ENCODE assay signal across 9 cellular contexts in the genomic region with DNA sequence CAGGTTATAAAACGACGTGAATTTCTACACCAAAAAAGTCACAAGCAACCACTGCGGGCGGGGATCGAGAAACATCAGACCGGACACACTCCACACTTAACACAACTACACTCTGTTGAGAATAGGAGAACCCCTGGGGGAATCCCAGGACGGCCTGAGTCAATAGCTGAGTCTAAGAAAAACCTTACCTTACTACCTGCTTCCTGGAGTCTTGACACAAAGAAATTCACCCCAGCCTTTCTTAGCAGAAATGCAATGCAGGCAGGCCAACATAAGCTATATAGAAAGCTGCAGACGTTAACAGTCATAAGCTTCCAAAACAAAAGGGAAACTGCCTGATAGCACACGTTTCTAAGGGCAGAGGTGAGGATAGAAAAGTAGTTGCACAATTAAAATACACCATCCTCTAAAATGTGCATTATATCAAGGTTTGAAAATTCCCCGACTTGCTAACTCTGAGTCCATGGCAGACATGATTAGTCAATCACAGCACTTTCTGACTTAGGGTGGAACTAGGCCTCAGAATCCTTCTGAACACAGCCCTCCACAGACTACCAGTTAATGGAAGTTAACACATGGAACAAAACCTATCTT.
DNase-seq lines count a peak whose midpoint lies in the region; ATAC-seq, FAIRE-seq and TF ChIP-seq lines count a peak whose summit lies in the region.
"Had no signal": no experiment of that assay in that cellular context is flagged by ENCODE, and none has a peak within 500 bp of the region (broad histone marks: within the 10 kb centered on the region; RNA-seq: fewer than 3 reads in every experiment).

No MANE protein-coding gene starts in this region.

- H3K4me3 Mint-ChIP-seq in CD4-positive, alpha-beta memory T cell, result peak overlapping the region; percentile 53 to 94 (median 84)
- H3K4me3 Mint-ChIP-seq in brain, result peak overlapping the region in 1 of 5 experiments; percentile 13

- peaks cover 82% of the 10 kb centered on the region for H3K4me1 ChIP-seq in CD4-positive, alpha-beta memory T cell (ENCODE audit: insufficient read depth, low read length)

- POLR2A ChIA-PET in CD4-positive, alpha-beta memory T cell (lab: Charles Lee; ENCODE audit: partially characterized antibody), result interaction anchor here (0.8 to 12.7 kb wide), 27 partner anchors 11 to 518 kb away, joined by 3 to 182 read pairs (median 6); a partner anchor contains a TSS
- POLR2A ChIA-PET in RWPE1 (lab: Yijun Ruan, JAX; ENCODE audit: low non-redundant PET), result interaction anchor here (0.6 kb wide), 1 partner anchor 50 kb away, joined by 3 read pairs; no protein-coding TSS in a partner anchor

- no peaks in the 10 kb centered on the region for H3K27me3 ChIP-seq in CD4-positive, alpha-beta memory T cell (ENCODE audit: insufficient read depth, low read length)

- peak overlapping the region; percentile 3 to 15 for H3K4me3 ChIP-seq in CD4-positive, alpha-beta memory T cell (ENCODE audit: low read length in 2 of 2)

- peak; percentile 64 to 95 (median 75) for DNase-seq in CD4-positive, alpha-beta memory T cell
- DNase-seq in RWPE1 (ENCODE audit: low spot score), result no peak
- DNase-seq in stimulated activated CD8-positive, alpha-beta memory T cell treated with anti-CD3 and anti-CD28 coated beads, Interleukin-4, amount 100 ng/mL, for 48 hours, result peak; percentile 74
- DNase-seq in NCI-H1930 (lab: John Stamatoyannopoulos, UW), result no peak
- no peak for DNase-seq in D721Med (ENCODE audit: insufficient read length, low spot score)
- DNase-seq in dermis blood vessel endothelial cell, result no peak
- DNase-seq: DND-41 had no signal

- H3K36me3 Mint-ChIP-seq in CD4-positive, alpha-beta memory T cell, result peaks cover 0 to 56% of the 10 kb centered on the region in 2 donors
- H3K36me3 Mint-ChIP-seq in brain, result no peaks in the 10 kb centered on the region

- TF ChIP-seq CTCF in RWPE1 (conservative IDR thresholded peaks at IDR 0.05; ENCODE audit: low read depth) (no peak), brain (conservative IDR thresholded peaks at IDR 0.05) (no peak), D721Med (IDR thresholded peaks at IDR 0.05; ENCODE audit: insufficient read depth, missing control alignments) (no peak)

- H3K27ac Mint-ChIP-seq in CD4-positive, alpha-beta memory T cell, result peak overlapping the region; percentile 93 to 99 (median 96)
- H3K27ac Mint-ChIP-seq in brain, result peak overlapping the region; percentile 29 to 84 (median 64)

- H3K27me3 Mint-ChIP-seq in CD4-positive, alpha-beta memory T cell, result no peaks in the 10 kb centered on the region
- H3K27me3 Mint-ChIP-seq in brain, result no peaks in the 10 kb centered on the region

- H3K36me3 ChIP-seq in CD4-positive, alpha-beta memory T cell (ENCODE audit: insufficient read depth, low read length), result peaks cover 19% of the 10 kb centered on the region

- CTCF ChIA-PET in CD4-positive, alpha-beta memory T cell (lab: Charles Lee; ENCODE audit: partially characterized antibody), result interaction anchor here (0.6 to 14.1 kb wide), 15 partner anchors 10 to 176 kb away, joined by 3 to 158 read pairs (median 5); a partner anchor contains a TSS
- CTCF ChIA-PET in RWPE1 (lab: Yijun Ruan, JAX), result no interaction called here

- ATAC-seq in GM21619 (IDR thresholded peaks at IDR 0.05; ENCODE audit: unreplicated experiment), result peak; percentile 58

- H3K27ac ChIP-seq in CD4-positive, alpha-beta memory T cell (ENCODE audit: low read depth, low read length), result peak overlapping the region; percentile 88
- peak overlapping the region; percentile 46 for H3K27ac ChIP-seq in RWPE1

- H3K9me3 ChIP-seq in CD4-positive, alpha-beta memory T cell (ENCODE audit: control insufficient read depth in 1 of 2, low read length in 2 of 2), result no peaks in the 10 kb centered on the region

- no peaks in the 10 kb centered on the region for H3K9me3 Mint-ChIP-seq in CD4-positive, alpha-beta memory T cell
- peaks cover 0 to 2% (median 0%) of the 10 kb centered on the region in 5 experiments for H3K9me3 Mint-ChIP-seq in brain

- FAIRE-seq in D721Med (lab: Jason Lieb, UNC), result no peak

- peaks cover 62 to 93% (median 81%) of the 10 kb centered on the region in 4 donors for H3K4me1 Mint-ChIP-seq in CD4-positive, alpha-beta memory T cell
- peaks cover 70% of the 10 kb centered on the region for H3K4me1 Mint-ChIP-seq in brain

- intact Hi-C loops in CD4-positive, alpha-beta memory T cell (cut with micrococcal nuclease), result loop anchor here (1.0 to 5.0 kb wide), 5 partner anchors 13 to 67 kb away; no protein-coding TSS in a partner anchor

Comparison
In these comparisons a context has a peak if more than half of its experiments do, and no peak if none do; other contexts are left out.
1. DNase-seq: peak in CD4-positive, alpha-beta memory T cell (5 of 5) and stimulated activated CD8-positive, alpha-beta memory T cell treated with anti-CD3 and anti-CD28 coated beads, Interleukin-4, amount 100 ng/mL, for 48 hours (single experiment); none in RWPE1 (single experiment), NCI-H1930 (0 of 2), D721Med (single experiment) and dermis blood vessel endothelial cell (single experiment).